Comparison of ENCODE assay signal across 1 cellular context in genomic region chr7:1569833-1570632, GRCh38.
A peak's percentile ranks its signal among the peaks of the same experiment; 100 is the strongest.
TF ChIP-seq lines count a peak whose summit lies in the region.

TSS of gene PSMG3 (minus strand) at chr7:1570032. CDS start at chr7:1569339, 693 bp downstream.

TF ChIP-seq in HepG2, 621 proteins besides CTCF, POLR2A, EP300 and RAD21 (continued from another document and continues in another):
- TF ChIP-seq TFDP2 (CRISPR knock-in tag; IDR thresholded peaks at IDR 0.05): peak; percentile 79
- no peak; the same call in 1 of the 2 replicates for TF ChIP-seq ZSCAN25 (CRISPR knock-in tag; IDR thresholded peaks at IDR 0.05)
- no peak; the same call in 1 of the 2 replicates for TF ChIP-seq ZFP90 (CRISPR knock-in tag; IDR thresholded peaks at IDR 0.05; ENCODE audit: borderline replicate concordance)
- no peak for TF ChIP-seq TBL1XR1 (IDR thresholded peaks at IDR 0.05; ENCODE audit: borderline replicate concordance, low read length, partially characterized antibody)
- TF ChIP-seq ZNF205 (CRISPR knock-in tag; IDR thresholded peaks at IDR 0.05): no peak; the same call in 1 of the 2 replicates
- TF ChIP-seq ZNF441 (CRISPR knock-in tag; IDR thresholded peaks at IDR 0.05; ENCODE audit: borderline replicate concordance): no peak; the same call in 1 of the 2 replicates
- 0 out of 2 replicates have a peak, but pooled peaks have one; percentile 30 for TF ChIP-seq CHD2 (IDR thresholded peaks at IDR 0.05; ENCODE audit: low read depth, low read length)
- peak; percentile 53 for TF ChIP-seq BCL6 (CRISPR knock-in tag; IDR thresholded peaks at IDR 0.05)
- TF ChIP-seq E2F5 (CRISPR knock-in tag; conservative IDR thresholded peaks at IDR 0.05): peak; percentile 46; the same call in 1 of the 2 replicates
- TF ChIP-seq MTF2 (CRISPR knock-in tag; IDR thresholded peaks at IDR 0.05; ENCODE audit: borderline replicate concordance): no peak
- no peak for TF ChIP-seq CREB1 (IDR thresholded peaks at IDR 0.05)
- 0 out of 2 replicates have a peak, but pooled peaks have one; percentile 7 for TF ChIP-seq CREB1 (CRISPR knock-in tag; IDR thresholded peaks at IDR 0.05)
- TF ChIP-seq FOXK2 (IDR thresholded peaks at IDR 0.05): no peak
- no peak for TF ChIP-seq KLF9 (CRISPR knock-in tag; IDR thresholded peaks at IDR 0.05; ENCODE audit: low read depth)
- no peak for TF ChIP-seq PRDM15 (CRISPR knock-in tag; IDR thresholded peaks at IDR 0.05)
- TF ChIP-seq HNRNPUL1 (IDR thresholded peaks at IDR 0.05; ENCODE audit: low read depth, low read length): 0 out of 2 replicates have a peak, but pooled peaks have one; percentile 62
- TF ChIP-seq ZHX1 (CRISPR knock-in tag; IDR thresholded peaks at IDR 0.05; ENCODE audit: low read depth): no peak
- TF ChIP-seq NFRKB (IDR thresholded peaks at IDR 0.05): no peak
- TF ChIP-seq NR2F6 (IDR thresholded peaks at IDR 0.05): no peak
- TF ChIP-seq NR2F6 (CRISPR knock-in tag; IDR thresholded peaks at IDR 0.05): no peak
- TF ChIP-seq SNAPC2 (CRISPR knock-in tag; IDR thresholded peaks at IDR 0.05): no peak
- no peak for TF ChIP-seq KDM6A (CRISPR knock-in tag; IDR thresholded peaks at IDR 0.05; ENCODE audit: low read depth)
- TF ChIP-seq THAP11 (CRISPR knock-in tag; IDR thresholded peaks at IDR 0.05): peak; percentile 94
- peak; percentile 66; the same call in 1 of the 2 replicates for TF ChIP-seq ZNF503 (CRISPR knock-in tag; IDR thresholded peaks at IDR 0.05)
- TF ChIP-seq GPBP1L1 (CRISPR knock-in tag; IDR thresholded peaks at IDR 0.05): no peak
- TF ChIP-seq RBAK (CRISPR knock-in tag; IDR thresholded peaks at IDR 0.05): no peak
- TF ChIP-seq HINFP (CRISPR knock-in tag; IDR thresholded peaks at IDR 0.05; ENCODE audit: low read depth): 0 out of 2 replicates have a peak, but pooled peaks have one; percentile 54
- TF ChIP-seq ZNF496 (CRISPR knock-in tag; IDR thresholded peaks at IDR 0.05; ENCODE audit: insufficient replicate concordance): no peak
- 0 out of 2 replicates have a peak, but pooled peaks have one; percentile 58 for TF ChIP-seq SMAD1 (CRISPR knock-in tag; IDR thresholded peaks at IDR 0.05; ENCODE audit: borderline replicate concordance, low read depth)
- TF ChIP-seq PREB (CRISPR knock-in tag; IDR thresholded peaks at IDR 0.05): no peak
- TF ChIP-seq PAXIP1 (CRISPR knock-in tag; conservative IDR thresholded peaks at IDR 0.05): no peak; the same call in 1 of the 2 replicates
- TF ChIP-seq ZNF574 (CRISPR knock-in tag; IDR thresholded peaks at IDR 0.05): peak; percentile 94
- TF ChIP-seq SP2 (CRISPR knock-in tag; IDR thresholded peaks at IDR 0.05): peak; percentile 62; the same call in 1 of the 2 replicates
- no peak for TF ChIP-seq GPN1 (CRISPR knock-in tag; IDR thresholded peaks at IDR 0.05; ENCODE audit: borderline replicate concordance)
